ENCODE assay signal across 1 cellular context in genomic region chr6:34526992-34527728, GRCh38.
TF ChIP-seq lines count a peak whose summit lies in the region.

No MANE protein-coding gene starts in this region.

TF ChIP-seq in GM23338, 12 proteins besides CTCF, POLR2A, EP300 and RAD21 (continued from another document):
- TF ChIP-seq ZNF462 (CRISPR knock-in tag; IDR thresholded peaks at IDR 0.05): no peak
- TF ChIP-seq STAT1 (IDR thresholded peaks at IDR 0.05; ENCODE audit: unreplicated experiment): no peak
- no peak for TF ChIP-seq ZNF331 (CRISPR knock-in tag; IDR thresholded peaks at IDR 0.05; ENCODE audit: low read depth)
